9 cellular contexts compared by ENCODE assay signal in genomic region chr5:77843570-77844407, GRCh38.
DNase-seq lines count a peak whose midpoint lies in the region; ATAC-seq, FAIRE-seq and TF ChIP-seq lines count a peak whose summit lies in the region.
"Had no signal": no experiment of that assay in that cellular context is flagged by ENCODE, and none has a peak within 500 bp of the region (broad histone marks: within the 10 kb centered on the region; RNA-seq: fewer than 3 reads in every experiment).

No MANE protein-coding gene starts in this region.

- H3K36me3 ChIP-seq in BLaER1: no peaks in the 10 kb centered on the region
- no peaks in the 10 kb centered on the region for H3K36me3 ChIP-seq in heart right ventricle
- no peaks in the 10 kb centered on the region for H3K36me3 ChIP-seq in pancreas

- intact Hi-C loops in activated B cell treated with CpG ODN at 0.5 μM for 24 hours (cut with micrococcal nuclease): loop anchor here (1.0 to 10.0 kb wide), 3 partner anchors 9 to 979 kb away; partner anchors contain the start of gene TBCA
- intact Hi-C loops in heart right ventricle (cut with DNase I): no loop called here
- intact Hi-C loops in pancreas (cut with DNase I): no loop called here

- H4K20me1 ChIP-seq in BLaER1: peaks cover 16% of the 10 kb centered on the region; the same call in 1 of the 2 replicates

- H3K9me3 ChIP-seq in BLaER1 (no peaks in the 10 kb centered on the region; the same call in 1 of the 2 replicates), heart right ventricle (no peaks in the 10 kb centered on the region), pancreas (no peaks in the 10 kb centered on the region)

- no peaks in the 10 kb centered on the region for H3K9me3 Mint-ChIP-seq in activated B cell treated with CpG ODN at 0.5 μM for 24 hours

- peak; percentile 42 for ATAC-seq in activated B cell treated with CpG ODN at 0.5 μM for 24 hours (ENCODE audit: low read depth)
- peak; percentile 55 to 80 (median 75) for ATAC-seq in heart right ventricle
- ATAC-seq in pancreas: peak in 3 of 4 donors; percentile 35 to 68 (median 63)
- ATAC-seq in HG03432 (IDR thresholded peaks at IDR 0.05; ENCODE audit: unreplicated experiment): no peak

- peaks cover 7% of the 10 kb centered on the region for H3K4me1 ChIP-seq in BLaER1
- H3K4me1 ChIP-seq in heart right ventricle: peaks cover 0 to 16% (median 6%) of the 10 kb centered on the region in 9 donors
- H3K4me1 ChIP-seq in pancreas: peaks cover 0 to 4% (median 0%) of the 10 kb centered on the region in 3 donors

- peak overlapping the region; percentile 83 for H3K4me3 Mint-ChIP-seq in activated B cell treated with CpG ODN at 0.5 μM for 24 hours

- peaks cover 10% of the 10 kb centered on the region for H3K4me1 Mint-ChIP-seq in activated B cell treated with CpG ODN at 0.5 μM for 24 hours

- 0 out of 2 replicates have a peak overlapping the region, but pooled peaks have one; percentile 24 for H3K4me3 ChIP-seq in BLaER1
- H3K4me3 ChIP-seq in heart right ventricle: peak overlapping the region; percentile 27 to 65 (median 55)
- H3K4me3 ChIP-seq in pancreas: peak overlapping the region; percentile 2 to 51 (median 26)

- WGBS in heart right ventricle, 2 donors: 27 to 33% methylated on average over 24 of the region's 24 CpGs
- WGBS in pancreas, 2 donors: 45 to 47% methylated on average over 24 of the region's 24 CpGs

- H3K27ac ChIP-seq in BLaER1 (no peak overlapping the region), heart right ventricle (no peak overlapping the region), pancreas (no peak overlapping the region)

- H3K4me2 ChIP-seq in BLaER1: peak overlapping the region; percentile 51

- DNase-seq in activated B cell treated with CpG ODN at 0.5 μM for 24 hours: no peak
- no peak for DNase-seq in heart right ventricle
- no peak for DNase-seq in pancreas
- DNase-seq in activated CD4-positive, alpha-beta T cell treated with anti-CD3 and anti-CD28 coated beads, Interleukin-2, amount 50 U/mL, for 48 hours: no peak
- DNase-seq in DMS53 treated with DMSO at 0.1 percent for 48 hours (lab: John Stamatoyannopoulos, UW; ENCODE audit: unreplicated experiment): no peak
- no peak for DNase-seq in HuH-7 (ENCODE audit: low spot score)
- DNase-seq: activated CD4-positive, CD25-positive, alpha-beta regulatory T cell had no signal

- POLR2A ChIA-PET in activated B cell treated with CpG ODN at 0.5 μM for 24 hours (lab: Charles Lee): interaction anchor here (1.0 kb wide), 1 partner anchor 9 kb away, joined by 3 read pairs; no protein-coding TSS in a partner anchor

- no peaks in the 10 kb centered on the region for H3K36me3 Mint-ChIP-seq in activated B cell treated with CpG ODN at 0.5 μM for 24 hours (ENCODE audit: low read depth)

- no peak overlapping the region for H3K9ac ChIP-seq in BLaER1

- CTCF ChIA-PET in activated B cell treated with CpG ODN at 0.5 μM for 24 hours (lab: Charles Lee): no interaction called here

- TF ChIP-seq CTCF in activated B cell treated with CpG ODN at 0.5 μM for 24 hours (IDR thresholded peaks at IDR 0.05): no peak
- TF ChIP-seq CTCF in heart right ventricle (IDR thresholded peaks at IDR 0.05): no peak
- TF ChIP-seq CTCF in pancreas (IDR thresholded peaks at IDR 0.05): no peak

- peaks cover 27% of the 10 kb centered on the region for H3K27me3 Mint-ChIP-seq in activated B cell treated with CpG ODN at 0.5 μM for 24 hours

- no peak for FAIRE-seq in pancreas (lab: Jason Lieb, UNC)

- H3K27ac Mint-ChIP-seq in activated B cell treated with CpG ODN at 0.5 μM for 24 hours: no peak overlapping the region

- H3K27me3 ChIP-seq in BLaER1: peaks cover 54% of the 10 kb centered on the region
- H3K27me3 ChIP-seq in heart right ventricle: peaks cover 0 to 66% (median 16%) of the 10 kb centered on the region in 7 donors
- H3K27me3 ChIP-seq in pancreas: peaks cover 0 to 3% (median 0%) of the 10 kb centered on the region in 4 donors
